ENCODE assay signal across 8 cellular contexts in genomic region chr11:78188012-78188808, GRCh38. TPM values are rescaled to one million over a fixed set of nuclear protein-coding genes. Genes with fewer than 3 reads are reported as not detected.
DNase-seq lines count a peak whose midpoint lies in the region; ATAC-seq and TF ChIP-seq lines count a peak whose summit lies in the region.

Gene KCTD21, minus strand, starts transcription at chr11:78188626. Its CDS starts 14,072 bp downstream, at chr11:78174554.

- H3K36me3 Mint-ChIP-seq in activated B cell treated with CpG ODN at 0.5 μM for 24 hours (ENCODE audit: low read depth) (peaks cover 8% of the 10 kb centered on the region), immature natural killer cell (no peaks in the 10 kb centered on the region)

- intact Hi-C loops in activated B cell treated with CpG ODN at 0.5 μM for 24 hours (cut with micrococcal nuclease), result loop anchor here (1.0 to 2.0 kb wide), 9 partner anchors 35 to 551 kb away; partner anchors contain the start of genes ALG8, CLNS1A, GAB2 and INTS4

- no peaks in the 10 kb centered on the region for H3K9me3 Mint-ChIP-seq in activated B cell treated with CpG ODN at 0.5 μM for 24 hours
- H3K9me3 Mint-ChIP-seq in immature natural killer cell, result no peaks in the 10 kb centered on the region

- DNase-seq in AG09319 (ENCODE audit: extremely low read depth, low read depth), result peak; percentile 89
- peak; percentile 98 for DNase-seq in NCI-H345 (lab: John Stamatoyannopoulos, UW)
- DNase-seq in activated B cell treated with CpG ODN at 0.5 μM for 24 hours, result peak; percentile 92
- peak; percentile 42 to 98 (median 94) for DNase-seq in caudate nucleus (lab: John Stamatoyannopoulos, UW)
- peak; percentile 86 to 88 (median 87) for DNase-seq in immature natural killer cell
- peak; percentile 92 for DNase-seq in smooth muscle cell of the brain vasculature (ENCODE audit: low read depth, low spot score)

- CTCF ChIA-PET in activated B cell treated with CpG ODN at 0.5 μM for 24 hours (lab: Charles Lee), result interaction anchor here (0.8 to 1.1 kb wide), 2 partner anchors 40 to 376 kb away, joined by 3 to 4 read pairs; no protein-coding TSS in a partner anchor

- POLR2A ChIA-PET in activated B cell treated with CpG ODN at 0.5 μM for 24 hours (lab: Charles Lee), result interaction anchor here (0.6 to 3.3 kb wide), 10 partner anchors 14 to 391 kb away, joined by 3 to 25 read pairs (median 9); partner anchors contain the start of genes ALG8, GAB2, INTS4 and NARS2

- ATAC-seq in GM19025 (IDR thresholded peaks at IDR 0.05; ENCODE audit: low read depth, unreplicated experiment) (peak; percentile 94), HG03280 (IDR thresholded peaks at IDR 0.05; ENCODE audit: unreplicated experiment) (peak; percentile 97), activated B cell treated with CpG ODN at 0.5 μM for 24 hours (ENCODE audit: low read depth) (peak; percentile 95)

- H3K27ac Mint-ChIP-seq in activated B cell treated with CpG ODN at 0.5 μM for 24 hours (peak within 1 kb of the TSS; percentile 87), immature natural killer cell (peak within 1 kb of the TSS; percentile 72 to 90 (median 84))

- H3K4me3 Mint-ChIP-seq in activated B cell treated with CpG ODN at 0.5 μM for 24 hours, result peak within 1 kb of the TSS; percentile 95
- H3K4me3 Mint-ChIP-seq in immature natural killer cell, result peak within 1 kb of the TSS; percentile 93 to 97 (median 97)

- peaks cover 36% of the 10 kb centered on the region for H3K4me1 Mint-ChIP-seq in activated B cell treated with CpG ODN at 0.5 μM for 24 hours
- peaks cover 30 to 33% of the 10 kb centered on the region in 2 donors for H3K4me1 Mint-ChIP-seq in immature natural killer cell

- no peaks in the 10 kb centered on the region for H3K27me3 Mint-ChIP-seq in activated B cell treated with CpG ODN at 0.5 μM for 24 hours
- H3K27me3 Mint-ChIP-seq in immature natural killer cell (ENCODE audit: low read depth in 3 of 3), result peaks cover 0 to 2% (median 1%) of the 10 kb centered on the region in 3 donors

- peak within 1 kb of the TSS; percentile 93 for H3K27ac ChIP-seq in caudate nucleus (ENCODE audit: low read depth, low read length)

- TF ChIP-seq CTCF in AG09319 (IDR thresholded peaks at IDR 0.05; ENCODE audit: low read depth, low read length) (no peak), activated B cell treated with CpG ODN at 0.5 μM for 24 hours (IDR thresholded peaks at IDR 0.05) (no peak)

RNA-seq across cellular contexts. Expression of gene KCTD21, which starts in this region (rescaled TPM):
- total RNA-seq in activated B cell treated with CpG ODN at 0.5 μM for 24 hours, result 3.2 and 3.5 TPM in 2 replicates
- 1 to 10 TPM in 1 of 3 donors, under 1 TPM in 1, not detected in 1; 0.44 to 1.1 TPM for polyA plus RNA-seq in immature natural killer cell

Comparison
In these comparisons a context has a peak if more than half of its experiments do, and no peak if none do; other contexts are left out.
1. Peak in every context shown above with its lines: DNase-seq, ATAC-seq and H3K27ac ChIP-seq.